ENCODE assay signal across 1 cellular context in genomic region chr3:136250862-136251460, GRCh38.
TF ChIP-seq lines count a peak whose summit lies in the region.

No MANE protein-coding gene starts in this region.

TF ChIP-seq in HepG2, 621 proteins besides CTCF, POLR2A, EP300 and RAD21 (continued from another document and continues in another):
- TF ChIP-seq ZNF207 (IDR thresholded peaks at IDR 0.05; ENCODE audit: borderline replicate concordance), result no peak
- no peak for TF ChIP-seq HHEX (CRISPR knock-in tag; IDR thresholded peaks at IDR 0.05)
- TF ChIP-seq CENPBD1 (CRISPR knock-in tag; IDR thresholded peaks at IDR 0.05; ENCODE audit: borderline replicate concordance, low read depth), result peak; percentile 76; the same call in 1 of the 2 replicates
- TF ChIP-seq ZNF569 (CRISPR knock-in tag; IDR thresholded peaks at IDR 0.05; ENCODE audit: borderline replicate concordance), result no peak; the same call in 1 of the 2 replicates
- TF ChIP-seq ARNT (IDR thresholded peaks at IDR 0.05), result no peak
- TF ChIP-seq ZNF468 (CRISPR knock-in tag; IDR thresholded peaks at IDR 0.05), result 0 out of 2 replicates have a peak, but pooled peaks have one; percentile 68
- no peak for TF ChIP-seq CC2D1A (CRISPR knock-in tag; IDR thresholded peaks at IDR 0.05)
- peak; percentile 29; the same call in 1 of the 2 replicates for TF ChIP-seq ZNF619 (CRISPR knock-in tag; IDR thresholded peaks at IDR 0.05)
- peak; percentile 49; the same call in 1 of the 2 replicates for TF ChIP-seq JDP2 (CRISPR knock-in tag; IDR thresholded peaks at IDR 0.05; ENCODE audit: borderline replicate concordance)
- peak; percentile 43; the same call in 1 of the 2 replicates for TF ChIP-seq HOXA9 (CRISPR knock-in tag; IDR thresholded peaks at IDR 0.05; ENCODE audit: borderline replicate concordance)
- TF ChIP-seq ZXDC (CRISPR knock-in tag; IDR thresholded peaks at IDR 0.05), result peak; percentile 94; the same call in 1 of the 2 replicates
- peak; percentile 3; the same call in 1 of the 2 replicates for TF ChIP-seq GABPB1 (CRISPR knock-in tag; IDR thresholded peaks at IDR 0.05)
- TF ChIP-seq HNF1B (CRISPR knock-in tag; IDR thresholded peaks at IDR 0.05), result no peak
- TF ChIP-seq AKAP8 (CRISPR knock-in tag; IDR thresholded peaks at IDR 0.05), result no peak
- TF ChIP-seq ZNF136 (CRISPR knock-in tag; IDR thresholded peaks at IDR 0.05; ENCODE audit: low read depth), result no peak
- 0 out of 2 replicates have a peak, but pooled peaks have one; percentile 12 for TF ChIP-seq GZF1 (CRISPR knock-in tag; IDR thresholded peaks at IDR 0.05)
- TF ChIP-seq PLSCR1 (CRISPR knock-in tag; IDR thresholded peaks at IDR 0.05; ENCODE audit: borderline replicate concordance), result no peak; the same call in 1 of the 2 replicates
- 0 out of 2 replicates have a peak, but pooled peaks have one; percentile 32 for TF ChIP-seq ADNP (CRISPR knock-in tag; IDR thresholded peaks at IDR 0.05)
- TF ChIP-seq ZFP1 (CRISPR knock-in tag; IDR thresholded peaks at IDR 0.05), result peak; percentile 53; the same call in 1 of the 2 replicates
- TF ChIP-seq ZEB1 (IDR thresholded peaks at IDR 0.05; ENCODE audit: insufficient replicate concordance, low read depth), result no peak
- TF ChIP-seq ZNF546 (CRISPR knock-in tag; conservative IDR thresholded peaks at IDR 0.05), result peak; percentile 55; the same call in 1 of the 2 replicates
- no peak for TF ChIP-seq POLR2AphosphoS5 (IDR thresholded peaks at IDR 0.05; ENCODE audit: low read depth, low read length)
- TF ChIP-seq CBX1 (IDR thresholded peaks at IDR 0.05; ENCODE audit: low read depth), result peak; percentile 17
- no peak for TF ChIP-seq NFYC (CRISPR knock-in tag; IDR thresholded peaks at IDR 0.05)
- 0 out of 2 replicates have a peak, but pooled peaks have one; percentile 86 for TF ChIP-seq FOXO4 (CRISPR knock-in tag; conservative IDR thresholded peaks at IDR 0.05)
- TF ChIP-seq GATAD1 (CRISPR knock-in tag; IDR thresholded peaks at IDR 0.05), result no peak
- TF ChIP-seq ZFP36 (IDR thresholded peaks at IDR 0.05; ENCODE audit: borderline replicate concordance, low read depth, low read length, partially characterized antibody), result no peak
- no peak; the same call in 1 of the 2 replicates for TF ChIP-seq ZNF790 (CRISPR knock-in tag; IDR thresholded peaks at IDR 0.05; ENCODE audit: borderline replicate concordance)
- TF ChIP-seq ZNF691 (CRISPR knock-in tag; IDR thresholded peaks at IDR 0.05; ENCODE audit: borderline replicate concordance, low read depth), result peak; percentile 79; the same call in 1 of the 2 replicates
- TF ChIP-seq RBAK (CRISPR knock-in tag; IDR thresholded peaks at IDR 0.05), result no peak
- peak; percentile 9 for TF ChIP-seq ZNF883 (CRISPR knock-in tag; IDR thresholded peaks at IDR 0.05; ENCODE audit: not compliant biosample characterization)
- no peak for TF ChIP-seq MXI1 (IDR thresholded peaks at IDR 0.05; ENCODE audit: borderline replicate concordance, low read depth, low read length)
- TF ChIP-seq ERF (CRISPR knock-in tag; IDR thresholded peaks at IDR 0.05), result peak; percentile 28; the same call in 1 of the 2 replicates
- no peak for TF ChIP-seq FOXA3 (CRISPR knock-in tag; IDR thresholded peaks at IDR 0.05)
- no peak for TF ChIP-seq ZNF17 (CRISPR knock-in tag; IDR thresholded peaks at IDR 0.05)
- no peak for TF ChIP-seq PRPF4 (IDR thresholded peaks at IDR 0.05; ENCODE audit: low read depth, low read length, poor library complexity, severe bottlenecking)
- peak; percentile 19; the same call in 1 of the 2 replicates for TF ChIP-seq HDAC2 (CRISPR knock-in tag; IDR thresholded peaks at IDR 0.05)
- TF ChIP-seq ETS1 (CRISPR knock-in tag; IDR thresholded peaks at IDR 0.05), result peak; percentile 95
- peak; percentile 58; the same call in 1 of the 2 replicates for TF ChIP-seq IRF2 (CRISPR knock-in tag; IDR thresholded peaks at IDR 0.05)
- TF ChIP-seq ZNF263 (CRISPR knock-in tag; IDR thresholded peaks at IDR 0.05), result peak; percentile 78; the same call in 1 of the 2 replicates
- no peak; the same call in 1 of the 2 replicates for TF ChIP-seq TOPORS (CRISPR knock-in tag; IDR thresholded peaks at IDR 0.05)
- TF ChIP-seq ZNF816 (CRISPR knock-in tag; IDR thresholded peaks at IDR 0.05; ENCODE audit: borderline replicate concordance), result no peak
- TF ChIP-seq MAFK (conservative IDR thresholded peaks at IDR 0.05 in 1 of 2, IDR thresholded peaks at IDR 0.05 in 1 of 2; ENCODE audit: low read length in 2 of 2), result no peak
- TF ChIP-seq XRCC5 (optimal IDR thresholded peaks at IDR 0.05; ENCODE audit: low read length), result no peak
- TF ChIP-seq ZNF354B (CRISPR knock-in tag; IDR thresholded peaks at IDR 0.05), result peak; percentile 96
- TF ChIP-seq ZBTB44 (CRISPR knock-in tag; IDR thresholded peaks at IDR 0.05), result no peak
- peak; percentile 75; the same call in 1 of the 2 replicates for TF ChIP-seq TFAP4 (IDR thresholded peaks at IDR 0.05; ENCODE audit: borderline replicate concordance, low read depth)
- TF ChIP-seq FUBP1 (CRISPR knock-in tag; IDR thresholded peaks at IDR 0.05; ENCODE audit: borderline replicate concordance), result no peak
- peak; percentile 81 for TF ChIP-seq ZBTB10 (CRISPR knock-in tag; IDR thresholded peaks at IDR 0.05; ENCODE audit: borderline replicate concordance)
- no peak for TF ChIP-seq TBX3 (IDR thresholded peaks at IDR 0.05; ENCODE audit: borderline replicate concordance)
- TF ChIP-seq REL (CRISPR knock-in tag; conservative IDR thresholded peaks at IDR 0.05), result no peak; the same call in 1 of the 2 replicates
- peak; percentile 85; the same call in 1 of the 2 replicates for TF ChIP-seq ZSCAN12 (CRISPR knock-in tag; IDR thresholded peaks at IDR 0.05)
